In genomic region chr2:37654932-37655331, GRCh38 we compare ENCODE assay signal across 8 cellular contexts. TPM values are rescaled to one million over a fixed set of nuclear protein-coding genes. Genes with fewer than 3 reads are reported as not detected.
DNase-seq lines count a peak whose midpoint lies in the region; ATAC-seq, FAIRE-seq and TF ChIP-seq lines count a peak whose summit lies in the region.

No MANE protein-coding gene starts in this region.

- peaks cover 82% of the 10 kb centered on the region for H3K4me1 Mint-ChIP-seq in astrocyte (ENCODE audit: low read depth, unreplicated experiment)
- peaks cover 69 to 96% (median 80%) of the 10 kb centered on the region in 3 donors for H3K4me1 Mint-ChIP-seq in naive B cell
- peaks cover 56% of the 10 kb centered on the region for H3K4me1 Mint-ChIP-seq in progenitor cell of endocrine pancreas (ENCODE audit: low read depth)

- H3K79me2 ChIP-seq in astrocyte (ENCODE audit: insufficient read depth, low read length), result peaks cover 97% of the 10 kb centered on the region

- peaks cover 0 to 12% (median 0%) of the 10 kb centered on the region in 11 experiments; a peak in 1 of 22 replicates for H3K9me3 ChIP-seq in BLaER1 treated with 17β-estradiol and CSF1 and Interleukin-3, amounts not matched to agents 10 nM and 100 nM (replicated peaks in 1 of 11)
- H3K9me3 ChIP-seq in astrocyte (ENCODE audit: insufficient read depth, low read depth, low read length), result no peaks in the 10 kb centered on the region
- H3K9me3 ChIP-seq in small intestine (ENCODE audit: control insufficient read depth, low read depth), result no peaks in the 10 kb centered on the region

- H3K4me2 ChIP-seq in BLaER1 treated with 17β-estradiol and CSF1 and Interleukin-3, amounts not matched to agents 10 nM and 100 nM, result peak overlapping the region; percentile 65 to 92 (median 85)
- peak overlapping the region; percentile 39 for H3K4me2 ChIP-seq in astrocyte (ENCODE audit: low read length)

- ATAC-seq in GM19351 (IDR thresholded peaks at IDR 0.05; ENCODE audit: unreplicated experiment) (peak; percentile 79), HG03175 (IDR thresholded peaks at IDR 0.05; ENCODE audit: unreplicated experiment) (peak; percentile 81), naive B cell (ENCODE audit: low read depth in 2 of 2) (peak; percentile 70 to 76)

- no peaks in the 10 kb centered on the region for H3K9me3 Mint-ChIP-seq in astrocyte (ENCODE audit: unreplicated experiment)
- H3K9me3 Mint-ChIP-seq in naive B cell, result peaks cover 0 to 2% (median 0%) of the 10 kb centered on the region in 7 donors
- H3K9me3 Mint-ChIP-seq in progenitor cell of endocrine pancreas (ENCODE audit: low read depth), result no peaks in the 10 kb centered on the region

- H3K27ac ChIP-seq in BLaER1 treated with 17β-estradiol and CSF1 and Interleukin-3, amounts not matched to agents 10 nM and 100 nM, result peak overlapping the region in 8 of 11 experiments; percentile 21 to 74 (median 60); a peak in 8 of 22 replicates
- peak overlapping the region; percentile 78 for H3K27ac ChIP-seq in astrocyte (ENCODE audit: low read depth, low read length)
- no peak overlapping the region for H3K27ac ChIP-seq in small intestine (ENCODE audit: low read depth in 1 of 2, low read length in 1 of 2)

- no peak overlapping the region for H2AFZ ChIP-seq in astrocyte (ENCODE audit: low read depth, low read length)

- FAIRE-seq in astrocyte (lab: Jason Lieb, UNC) (no peak), small intestine (lab: Jason Lieb, UNC) (no peak)

- H3K27ac Mint-ChIP-seq in astrocyte (ENCODE audit: unreplicated experiment) (peak overlapping the region; percentile 89), naive B cell (peak overlapping the region; percentile 71 to 97 (median 91)), progenitor cell of endocrine pancreas (no peak overlapping the region)

- H3K36me3 Mint-ChIP-seq in astrocyte (ENCODE audit: low read depth, unreplicated experiment), result peaks cover 19% of the 10 kb centered on the region
- H3K36me3 Mint-ChIP-seq in naive B cell, result no peaks in the 10 kb centered on the region
- peaks cover 16% of the 10 kb centered on the region for H3K36me3 Mint-ChIP-seq in progenitor cell of endocrine pancreas (ENCODE audit: insufficient read depth)

- peaks cover 0 to 87% (median 33%) of the 10 kb centered on the region in 11 experiments; a peak in 17 of 22 replicates for H3K36me3 ChIP-seq in BLaER1 treated with 17β-estradiol and CSF1 and Interleukin-3, amounts not matched to agents 10 nM and 100 nM
- H3K36me3 ChIP-seq in astrocyte (ENCODE audit: insufficient read depth, low read length) (peaks cover 37% of the 10 kb centered on the region), small intestine (ENCODE audit: control insufficient read depth in 2 of 2, insufficient read depth in 2 of 2, low read length in 2 of 2) (no peaks in the 10 kb centered on the region)

- peaks cover 31 to 100% (median 96%) of the 10 kb centered on the region in 11 experiments; a peak in 20 of 22 replicates for H4K20me1 ChIP-seq in BLaER1 treated with 17β-estradiol and CSF1 and Interleukin-3, amounts not matched to agents 10 nM and 100 nM
- peaks cover 79% of the 10 kb centered on the region for H4K20me1 ChIP-seq in astrocyte (ENCODE audit: insufficient read depth, low read length)

- H3K4me3 ChIP-seq in BLaER1 treated with 17β-estradiol and CSF1 and Interleukin-3, amounts not matched to agents 10 nM and 100 nM, result no peak overlapping the region
- no peak overlapping the region for H3K4me3 ChIP-seq in astrocyte (ENCODE audit: insufficient read depth, low read depth, low read length)
- no peak overlapping the region for H3K4me3 ChIP-seq in small intestine (ENCODE audit: low read depth in 1 of 2, low read length in 2 of 2)

- TF ChIP-seq CTCF in astrocyte (IDR thresholded peaks at IDR 0.05; ENCODE audit: insufficient read depth, low read depth, low read length) (no peak), progenitor cell of endocrine pancreas (IDR thresholded peaks at IDR 0.05; ENCODE audit: unreplicated experiment) (no peak)

- peak overlapping the region; percentile 13 for H3K4me3 Mint-ChIP-seq in astrocyte (ENCODE audit: unreplicated experiment)
- peak overlapping the region; percentile 22 to 86 (median 68) for H3K4me3 Mint-ChIP-seq in naive B cell
- H3K4me3 Mint-ChIP-seq in progenitor cell of endocrine pancreas (ENCODE audit: low read depth), result no peak overlapping the region

- no peaks in the 10 kb centered on the region for H3K27me3 Mint-ChIP-seq in astrocyte (ENCODE audit: low read depth, unreplicated experiment)
- H3K27me3 Mint-ChIP-seq in naive B cell, result no peaks in the 10 kb centered on the region
- no peaks in the 10 kb centered on the region for H3K27me3 Mint-ChIP-seq in progenitor cell of endocrine pancreas

- DNase-seq in astrocyte (ENCODE audit: low read depth), result peak; percentile 77
- peak; percentile 46 for DNase-seq in naive B cell
- no peak for DNase-seq in AG20443 (ENCODE audit: low spot score)
- no peak for DNase-seq in progenitor cell of endocrine pancreas (ENCODE audit: low spot score, unreplicated experiment)
- DNase-seq in small intestine, result no peak

- H3K9ac ChIP-seq in BLaER1 treated with 17β-estradiol and CSF1 and Interleukin-3, amounts not matched to agents 10 nM and 100 nM, result peak overlapping the region in 1 of 11 experiments; percentile 57; a peak in 2 of 22 replicates
- peak overlapping the region; percentile 38 for H3K9ac ChIP-seq in astrocyte (ENCODE audit: low read length)

- H3K27me3 ChIP-seq in BLaER1 treated with 17β-estradiol and CSF1 and Interleukin-3, amounts not matched to agents 10 nM and 100 nM, result no peaks in the 10 kb centered on the region
- H3K27me3 ChIP-seq in astrocyte (ENCODE audit: insufficient read depth, low read length) (no peaks in the 10 kb centered on the region), small intestine (ENCODE audit: control insufficient read depth in 2 of 2, insufficient read depth in 2 of 2, low read length in 2 of 2) (no peaks in the 10 kb centered on the region)

- WGBS in small intestine, 3 donors, result 56 to 64% (median 64%) methylated on average over 4 of the region's 4 CpGs

- H3K4me1 ChIP-seq in BLaER1 treated with 17β-estradiol and CSF1 and Interleukin-3, amounts not matched to agents 10 nM and 100 nM, result peaks cover 58 to 100% (median 93%) of the 10 kb centered on the region in 10 experiments
- H3K4me1 ChIP-seq in astrocyte (ENCODE audit: insufficient read depth, low read length), result peaks cover 80% of the 10 kb centered on the region
- no peaks in the 10 kb centered on the region for H3K4me1 ChIP-seq in small intestine (ENCODE audit: control insufficient read depth in 2 of 2, insufficient read depth in 1 of 2, low read depth in 1 of 2, low read length in 1 of 2)

RNA-seq across cellular contexts. Expression of gene CDC42EP3, which starts 16.5 kb away (rescaled TPM):
- total RNA-seq in astrocyte (94.3 and 102 TPM in 2 replicates), progenitor cell of endocrine pancreas (43.1 and 48.5 TPM in 2 replicates)
- polyA plus RNA-seq in naive B cell (ENCODE audit: low read depth in 6 of 6) (10 to 100 TPM in 4 of 6 donors, 1 to 10 TPM in 2; 4.5 to 24.5 (median 12.1) TPM), small intestine (10 to 100 TPM in 1 of 3 donors, 1 to 10 TPM in 2; 1.1 to 10.6 (median 3.2) TPM)

Comparison
In these comparisons a context has a peak if more than half of its experiments do, and no peak if none do; other contexts are left out.
1. H3K27ac ChIP-seq: peak in BLaER1 treated with 17β-estradiol and CSF1 and Interleukin-3, amounts not matched to agents 10 nM and 100 nM (8 of 11) and astrocyte (single experiment); none in small intestine (0 of 2).
2. DNase-seq: peak in astrocyte (single experiment) and naive B cell (single experiment); none in AG20443 (single experiment), progenitor cell of endocrine pancreas (single experiment) and small intestine (single experiment).
3. Peak in every context shown above with its lines, with median percentiles within 50 percentile points of each other: ATAC-seq.